ENCODE assay signal across 12 cellular contexts in genomic region chr4:182179105-182179504, GRCh38.
DNase-seq lines count a peak whose midpoint lies in the region; ATAC-seq and TF ChIP-seq lines count a peak whose summit lies in the region.
"Had no signal": no experiment of that assay in that cellular context is flagged by ENCODE, and none has a peak within 500 bp of the region (broad histone marks: within the 10 kb centered on the region; RNA-seq: fewer than 3 reads in every experiment).

No MANE protein-coding gene starts in this region.

- H2BK15ac ChIP-seq in H9 (ENCODE audit: low read depth, low read length): no peak overlapping the region

- in situ Hi-C loops in KBM-7 (cut with MboI; ENCODE audit: low pct_unique_long_range_greater_than_20kb, low sequenced_read_pairs): no loop called here

- H3K4me2 ChIP-seq in H9 (ENCODE audit: insufficient read depth, insufficient read length, low read length): peak overlapping the region; percentile 40

- no peak overlapping the region for H3K18ac ChIP-seq in H9 (ENCODE audit: insufficient read length, low read depth, low read length)

- H3K36me3 Mint-ChIP-seq in H9 (ENCODE audit: insufficient read depth in 1 of 3, low read depth in 3 of 3): no peaks in the 10 kb centered on the region

- H2BK120ac ChIP-seq in H9 (ENCODE audit: low read depth, low read length, poor library complexity, severe bottlenecking): no peak overlapping the region

- TF ChIP-seq CTCF in H9 (conservative IDR thresholded peaks at IDR 0.05) (no peak), fibroblast of the aortic adventitia (IDR thresholded peaks at IDR 0.05; ENCODE audit: insufficient read depth, low read length) (no peak)

- H3K27me3 ChIP-seq in H9 (ENCODE audit: insufficient read depth, low read length): no peaks in the 10 kb centered on the region

- no peak overlapping the region for H3K4me3 ChIP-seq in fibroblast of the aortic adventitia (ENCODE audit: low read depth, low read length)

- H3K4ac ChIP-seq in H9 (ENCODE audit: low read depth, low read length): no peak overlapping the region

- H4K20me1 ChIP-seq in H9 (ENCODE audit: control insufficient read depth, insufficient read depth, insufficient read length): no peaks in the 10 kb centered on the region

- H3K79me2 ChIP-seq in H9 (ENCODE audit: insufficient read depth, low read length): no peaks in the 10 kb centered on the region; the same call in 1 of the 2 replicates

- H3T11ph ChIP-seq in H9 (ENCODE audit: low read length): no peak overlapping the region

- H3K27ac ChIP-seq in H9 (ENCODE audit: insufficient read length, low read depth, low read length): no peak overlapping the region

- H3K27ac Mint-ChIP-seq in H9: peak overlapping the region; percentile 47 to 61 (median 49); a peak in 2 of 7 replicates
- H3K27ac Mint-ChIP-seq: activated CD8-positive, alpha-beta T cell treated with anti-CD3 and anti-CD28 coated beads, Interleukin-2, amount 10 ng/mL, durations not matched to agents 7 days and 5 days; B cell had no signal

- no peak overlapping the region for H3K14ac ChIP-seq in H9 (ENCODE audit: insufficient read depth, low read length)

- H2AK5ac ChIP-seq in H9 (ENCODE audit: insufficient read length, low read length): no peak overlapping the region

- peaks cover 54 to 60% of the 10 kb centered on the region in 2 experiments for H3K4me1 Mint-ChIP-seq in H9
- H3K4me1 Mint-ChIP-seq: B cell had no signal

- WGBS in H9 (ENCODE audit: extremely low coverage, insufficient read length, low lambda C conversion rate): no CpG with 5 or more reads among the region's 1 CpG

- no peak overlapping the region for H4K91ac ChIP-seq in H9 (ENCODE audit: insufficient read length, low read depth, low read length)

- no peak overlapping the region for H2AFZ ChIP-seq in H9 (ENCODE audit: low read length)

- H3K9ac ChIP-seq in H9 (ENCODE audit: extremely low read depth, insufficient read length, low read length): no peak overlapping the region

- no peaks in the 10 kb centered on the region for H3K9me3 Mint-ChIP-seq in H9

- no peaks in the 10 kb centered on the region for H3K27me3 Mint-ChIP-seq in H9 (ENCODE audit: low read depth)
- H3K27me3 Mint-ChIP-seq: B cell had no signal

- H2BK12ac ChIP-seq in H9 (ENCODE audit: insufficient read length, low read depth, low read length): no peak overlapping the region

- H3K4me1 ChIP-seq in H9 (ENCODE audit: insufficient read depth, low read length): peaks cover 2% of the 10 kb centered on the region; the same call in 1 of the 2 replicates

- no peak overlapping the region for H3K56ac ChIP-seq in H9 (ENCODE audit: insufficient read length, low read depth, low read length)

- H3K9me3 ChIP-seq in H9 (ENCODE audit: control insufficient read depth, low read depth, low read length): no peaks in the 10 kb centered on the region

- no peaks in the 10 kb centered on the region for H3K79me1 ChIP-seq in H9 (ENCODE audit: insufficient read depth, low read depth, low read length, poor library complexity, severe bottlenecking)

- peak; percentile 40 for DNase-seq in A172 (ENCODE audit: low spot score)
- DNase-seq in H9: no peak
- DNase-seq in RKO (ENCODE audit: low spot score): peak; percentile 20
- peak; percentile 42 for DNase-seq in fibroblast of the aortic adventitia (ENCODE audit: low read depth)
- DNase-seq in NCI-H2029 treated with DMSO at 0.1 percent for 48 hours (lab: John Stamatoyannopoulos, UW): no peak
- no peak for DNase-seq in KBM-7
- DNase-seq: activated CD8-positive, alpha-beta T cell treated with anti-CD3 and anti-CD28 coated beads, Interleukin-2, amount 10 ng/mL, durations not matched to agents 7 days and 5 days; NCI-H187 treated with DMSO at 0.1 percent for 48 hours; stimulated activated naive CD4-positive, alpha-beta T cell had no signal

- H3K4me3 Mint-ChIP-seq in H9: peak overlapping the region in 1 of 2 experiments; percentile 46; a peak in 1 of 5 replicates
- H3K4me3 Mint-ChIP-seq: activated CD8-positive, alpha-beta T cell treated with anti-CD3 and anti-CD28 coated beads, Interleukin-2, amount 10 ng/mL, durations not matched to agents 7 days and 5 days; B cell had no signal

- no peaks in the 10 kb centered on the region for H3K23me2 ChIP-seq in H9 (ENCODE audit: insufficient read length, low read depth, low read length, poor library complexity, severe bottlenecking)

- H4K5ac ChIP-seq in H9 (ENCODE audit: insufficient read length, low read depth, low read length): no peak overlapping the region

- no peak overlapping the region for H2BK5ac ChIP-seq in H9 (ENCODE audit: insufficient read length, low read length)

- ATAC-seq in GM18502 (IDR thresholded peaks at IDR 0.05; ENCODE audit: poor library complexity, unreplicated experiment) (no peak), GM21381 (IDR thresholded peaks at IDR 0.05; ENCODE audit: unreplicated experiment) (no peak)
- ATAC-seq: activated CD8-positive, alpha-beta T cell treated with anti-CD3 and anti-CD28 coated beads, Interleukin-2, amount 10 ng/mL, durations not matched to agents 7 days and 5 days had no signal

- H3K23ac ChIP-seq in H9 (ENCODE audit: insufficient read length, low read depth, low read length): no peak overlapping the region

- H4K8ac ChIP-seq in H9 (replicated peaks; ENCODE audit: insufficient read length, low read depth, low read length): no peak overlapping the region

- no peak overlapping the region for H2BK20ac ChIP-seq in H9 (ENCODE audit: low read depth, low read length, poor library complexity, severe bottlenecking)

Comparison
In these comparisons a context has a peak if more than half of its experiments do, and no peak if none do; other contexts are left out.
1. DNase-seq: peak in A172 (single experiment), RKO (single experiment) and fibroblast of the aortic adventitia (single experiment); none in H9 (single experiment), NCI-H2029 treated with DMSO at 0.1 percent for 48 hours (single experiment) and KBM-7 (single experiment).